18 cellular contexts compared by ENCODE assay signal in the genomic region with DNA sequence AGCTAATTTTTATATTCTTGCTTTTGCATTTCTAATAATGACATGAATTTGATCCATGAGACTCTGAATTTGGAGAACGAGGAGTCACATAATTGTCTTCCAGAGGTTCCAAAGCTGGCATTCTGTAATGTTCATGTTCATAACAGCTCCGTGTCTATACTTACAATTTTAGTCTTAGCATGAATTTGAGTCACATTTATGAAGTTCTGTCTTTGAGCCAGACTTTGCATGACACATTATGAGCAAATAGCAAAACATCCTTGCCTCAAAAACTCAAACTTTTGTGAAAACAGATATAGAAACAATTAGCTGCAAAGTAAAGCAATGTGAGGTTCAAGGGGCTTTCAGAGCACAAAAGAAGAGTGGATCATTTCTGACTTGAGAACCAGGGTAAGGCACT. TPM values are rescaled to one million over a fixed set of nuclear protein-coding genes. Genes with fewer than 3 reads are reported as not detected.
A peak's percentile ranks its signal among the peaks of the same experiment; 100 is the strongest.
DNase-seq lines count a peak whose midpoint lies in the region; ATAC-seq and TF ChIP-seq lines count a peak whose summit lies in the region.
"Had no signal": no experiment of that assay in that cellular context is flagged by ENCODE, and none has a peak within 500 bp of the region (broad histone marks: within the 10 kb centered on the region; RNA-seq: fewer than 3 reads in every experiment).

No MANE protein-coding gene starts in this region.

- no peaks in the 10 kb centered on the region for H4K20me1 ChIP-seq in PC-3 (ENCODE audit: low read length)

- H2BK120ac ChIP-seq in mesenchymal stem cell (ENCODE audit: low read depth, low read length) = no peak overlapping the region

- H2BK5ac ChIP-seq in mesenchymal stem cell (ENCODE audit: low read depth, low read length, poor library complexity, severe bottlenecking) = no peak overlapping the region

- no peak overlapping the region for H3K23ac ChIP-seq in mesenchymal stem cell (ENCODE audit: low read length in 2 of 2)

- H3K9me3 Mint-ChIP-seq in osteocyte (ENCODE audit: unreplicated experiment) = no peaks in the 10 kb centered on the region
- H3K9me3 Mint-ChIP-seq: dendritic cell treated with granulocyte-macrophage colony-stimulating factor and Interleukin-4, amounts not matched to agents 40 ng/mL and 50 ng/mL, for 4 days had no signal

- H3K9me3 ChIP-seq in PC-3 (ENCODE audit: low read length) = no peaks in the 10 kb centered on the region
- H3K9me3 ChIP-seq in mesenchymal stem cell (ENCODE audit: control insufficient read depth, low read length) = no peaks in the 10 kb centered on the region
- H3K9me3 ChIP-seq: BE2C, esophagus muscularis mucosa, uterus had no signal

- peak overlapping the region; percentile 61 for H3K27ac ChIP-seq in PC-3 (ENCODE audit: low read length)
- H3K27ac ChIP-seq in mesenchymal stem cell (ENCODE audit: low read length, poor library complexity, severe bottlenecking) = no peak overlapping the region
- H3K27ac ChIP-seq: esophagus muscularis mucosa, uterus had no signal

- no TSS peak for BruUV-seq in PC-3 (replicated peaks; lab: Mats Ljungman, UMichigan)

- DNase-seq in AG20443 (ENCODE audit: low spot score) = peak; percentile 40
- peak; percentile 84 for DNase-seq in PC-3
- peak; percentile 52 for DNase-seq in choroid plexus epithelial cell (ENCODE audit: low read depth)
- no peak for DNase-seq in mesenchymal stem cell
- no peak for DNase-seq in osteocyte (ENCODE audit: extremely low spot score, unreplicated experiment)
- DNase-seq in GM10266 (ENCODE audit: extremely low spot score) = no peak
- DNase-seq: aorta; BE2C; NCI-H526 treated with DMSO at 0.1 percent for 48 hours; stimulated activated CD4-positive, alpha-beta T cell treated with anti-CD3 and anti-CD28 coated beads, Interleukin-12 subunit alpha, Interleukin-12 subunit beta, amount 100 ng/mL, for 4 hours; stimulated activated naive CD8-positive, alpha-beta T cell treated with anti-CD3 and anti-CD28 coated beads, Interleukin-15, Interleukin-2, amounts not matched to agents 100 U/mL and 50 U/mL, for 24 hours; SW 1271; uterus had no signal

- 91% methylated on average over 1 of the region's 2 CpGs for WGBS in mesenchymal stem cell

- no peaks in the 10 kb centered on the region for H3K9me2 ChIP-seq in PC-3 (replicated peaks; ENCODE audit: low read length)

- intact Hi-C loops in PC-3 (cut with micrococcal nuclease) = loop anchor here (2.0 kb wide), 1 partner anchor 72 kb away; no protein-coding TSS in a partner anchor

- no peaks in the 10 kb centered on the region for H3K36me3 Mint-ChIP-seq in osteocyte (ENCODE audit: unreplicated experiment)

- H3K4ac ChIP-seq in mesenchymal stem cell (ENCODE audit: low read depth in 1 of 2, low read length in 2 of 2) = no peak overlapping the region

- H2AFZ ChIP-seq in PC-3 (ENCODE audit: low read length) (no peak overlapping the region), mesenchymal stem cell (ENCODE audit: low read depth, low read length) (no peak overlapping the region)

- H3K4me3 ChIP-seq in PC-3 (ENCODE audit: low read length) = peak overlapping the region; percentile 7; the same call in 1 of the 2 replicates
- H3K4me3 ChIP-seq in choroid plexus epithelial cell (ENCODE audit: low read depth, low read length) = no peak overlapping the region
- peak overlapping the region in 1 of 2 experiments; percentile 43 for H3K4me3 ChIP-seq in mesenchymal stem cell (ENCODE audit: insufficient read depth in 1 of 2, low read depth in 1 of 2, low read length in 2 of 2)
- H3K4me3 ChIP-seq: esophagus muscularis mucosa, uterus had no signal

- H4K91ac ChIP-seq in mesenchymal stem cell (ENCODE audit: low read length) = no peak overlapping the region

- no peaks in the 10 kb centered on the region for H3K27me3 Mint-ChIP-seq in osteocyte (ENCODE audit: unreplicated experiment)

- no peak overlapping the region for H2BK12ac ChIP-seq in mesenchymal stem cell (ENCODE audit: low read length in 2 of 2)

- H3K9ac ChIP-seq in PC-3 (ENCODE audit: low read length) = 0 out of 2 replicates have a peak overlapping the region, but pooled peaks have one; percentile 2
- H3K9ac ChIP-seq in mesenchymal stem cell (ENCODE audit: low read length) = peak overlapping the region; percentile 76

- H3K27me3 ChIP-seq in PC-3 (ENCODE audit: low read length) = no peaks in the 10 kb centered on the region
- no peaks in the 10 kb centered on the region for H3K27me3 ChIP-seq in mesenchymal stem cell (ENCODE audit: control insufficient read depth in 1 of 2, insufficient read depth in 1 of 2, low read length in 2 of 2)
- H3K27me3 ChIP-seq: BE2C, esophagus muscularis mucosa, uterus had no signal

- no peaks in the 10 kb centered on the region for H3K79me2 ChIP-seq in PC-3 (ENCODE audit: low read length)

- H3F3A ChIP-seq in PC-3 (ENCODE audit: low read length, unreplicated experiment) = no peaks in the 10 kb centered on the region

- H3K27ac Mint-ChIP-seq in osteocyte (ENCODE audit: unreplicated experiment) = no peak overlapping the region
- H3K27ac Mint-ChIP-seq: dendritic cell treated with granulocyte-macrophage colony-stimulating factor and Interleukin-4, amounts not matched to agents 40 ng/mL and 50 ng/mL, for 4 days had no signal

- no peak overlapping the region for H3K14ac ChIP-seq in mesenchymal stem cell (ENCODE audit: low read length in 2 of 2)

- H3K4me1 Mint-ChIP-seq in osteocyte (ENCODE audit: unreplicated experiment) = peaks cover 14% of the 10 kb centered on the region

- H4K8ac ChIP-seq in mesenchymal stem cell (ENCODE audit: low read length) = no peak overlapping the region

- no peaks in the 10 kb centered on the region for H3K79me1 ChIP-seq in mesenchymal stem cell (replicated peaks; ENCODE audit: low read length, poor library complexity, severe bottlenecking)

- H3K4me1 ChIP-seq in PC-3 (ENCODE audit: insufficient read depth, low read length) = peaks cover 22% of the 10 kb centered on the region
- H3K4me1 ChIP-seq in mesenchymal stem cell (ENCODE audit: control insufficient read depth, insufficient read depth, low read depth, low read length) = no peaks in the 10 kb centered on the region
- H3K4me1 ChIP-seq: BE2C, uterus had no signal

- no peak for TF ChIP-seq CTCF in PC-3 (conservative IDR thresholded peaks at IDR 0.05; ENCODE audit: low read depth, low read length)
- TF ChIP-seq CTCF in choroid plexus epithelial cell (conservative IDR thresholded peaks at IDR 0.05; ENCODE audit: low read depth, low read length) = no peak
- no peak for TF ChIP-seq CTCF in osteocyte (IDR thresholded peaks at IDR 0.05)
- no peak for TF ChIP-seq CTCF in GM10266 (IDR thresholded peaks at IDR 0.05; ENCODE audit: control insufficient read depth, insufficient read depth, low read depth, missing control alignments)

- H2AK5ac ChIP-seq in mesenchymal stem cell (ENCODE audit: low read length, severe bottlenecking) = no peak overlapping the region

- H3K4me3 Mint-ChIP-seq in osteocyte (ENCODE audit: unreplicated experiment) = no peak overlapping the region
- H3K4me3 Mint-ChIP-seq: dendritic cell treated with granulocyte-macrophage colony-stimulating factor and Interleukin-4, amounts not matched to agents 40 ng/mL and 50 ng/mL, for 4 days had no signal

- ATAC-seq in PC-3 (peak; percentile 87), HG02885 (IDR thresholded peaks at IDR 0.05; ENCODE audit: poor library complexity, unreplicated experiment) (no peak)
- no peak for ATAC-seq in activated CD4-positive, CD25-positive, alpha-beta regulatory T cell treated with anti-CD3 and anti-CD28 coated beads, Interleukin-2, amount 50 U/mL, for 24 hours
- ATAC-seq: left lobe of liver; stimulated activated naive CD8-positive, alpha-beta T cell treated with anti-CD3 and anti-CD28 coated beads, Interleukin-15, Interleukin-2, amounts not matched to agents 100 U/mL and 50 U/mL, for 24 hours had no signal

- H3K36me3 ChIP-seq in PC-3 (ENCODE audit: low read depth, low read length) (no peaks in the 10 kb centered on the region), mesenchymal stem cell (ENCODE audit: control insufficient read depth in 1 of 2, insufficient read depth in 2 of 2, low read depth in 1 of 2, low read length in 2 of 2) (no peaks in the 10 kb centered on the region)
- H3K36me3 ChIP-seq: BE2C, esophagus muscularis mucosa, uterus had no signal

- CTCF ChIA-PET in PC-3 (lab: Charles Lee) = interaction anchor here (1.3 kb wide), 1 partner anchor 71 kb away, joined by 6 read pairs; no protein-coding TSS in a partner anchor

- POLR2A ChIA-PET in PC-3 (lab: Charles Lee; ENCODE audit: unreplicated experiment) = interaction anchor here (0.6 to 0.9 kb wide), 3 partner anchors 20 to 244 kb away, joined by 4 to 6 read pairs (median 5); no protein-coding TSS in a partner anchor

- H3K4me2 ChIP-seq in PC-3 (ENCODE audit: low read length) (peak overlapping the region; percentile 64), mesenchymal stem cell (ENCODE audit: low read length, poor library complexity, severe bottlenecking) (no peak overlapping the region)

- H3K18ac ChIP-seq in mesenchymal stem cell (ENCODE audit: low read depth in 1 of 2, low read length in 2 of 2) = no peak overlapping the region

- no peak overlapping the region for H2BK15ac ChIP-seq in mesenchymal stem cell (ENCODE audit: low read depth, poor library complexity, severe bottlenecking)

RNA-seq across cellular contexts. Expression of a gene that starts 44.5 kb away (rescaled TPM):
- 76.6 and 84.4 TPM in 2 replicates for total RNA-seq in PC-3 (2014; rRNA removed)
- 53.9 TPM for polyA plus RNA-seq in mesenchymal stem cell (2013, experiment 1 of 2)
- 58.7 TPM for polyA plus RNA-seq in mesenchymal stem cell (2013, experiment 2 of 2)
- 81.6 and 86.8 TPM in 2 replicates for total RNA-seq in osteocyte

Comparison
In these comparisons a context has a peak if more than half of its experiments do, and no peak if none do; other contexts are left out.
1. DNase-seq: peak in AG20443 (single experiment), PC-3 (single experiment) and choroid plexus epithelial cell (single experiment); none in mesenchymal stem cell (single experiment), osteocyte (single experiment) and GM10266 (single experiment).